ENCODE assay signal across 17 cellular contexts in the genomic region with DNA sequence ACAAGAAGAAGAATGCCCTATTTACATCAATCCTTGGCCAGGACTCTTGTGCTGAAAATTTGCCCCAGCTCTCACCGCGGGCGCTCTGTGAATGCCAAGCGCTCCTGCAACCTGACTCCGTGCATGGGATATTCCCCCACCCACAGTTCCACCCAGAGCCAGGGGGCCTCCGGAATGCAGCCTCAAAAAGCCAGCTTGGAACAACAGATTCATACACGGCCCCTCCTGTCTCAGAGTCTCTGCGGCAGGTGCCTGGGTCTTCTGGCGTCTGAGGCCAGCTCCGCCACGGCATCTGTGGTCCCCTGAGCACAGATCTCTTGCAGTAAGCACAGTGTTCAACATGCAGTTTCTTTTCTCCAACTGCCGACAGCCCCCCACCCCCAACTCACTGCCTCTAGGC.
DNase-seq lines count a peak whose midpoint lies in the region; ATAC-seq and TF ChIP-seq lines count a peak whose summit lies in the region.
"Had no signal": no experiment of that assay in that cellular context is flagged by ENCODE, and none has a peak within 500 bp of the region (broad histone marks: within the 10 kb centered on the region; RNA-seq: fewer than 3 reads in every experiment).

No MANE protein-coding gene starts in this region.

- H3K4me3 Mint-ChIP-seq in GM23338 (no peak overlapping the region; the same call in 2 of the 3 replicates), natural killer cell (no peak overlapping the region)
- H3K4me3 Mint-ChIP-seq: CD14-positive monocyte had no signal

- intact Hi-C loops in natural killer cell (cut with micrococcal nuclease) = no loop called here
- intact Hi-C loops in head of caudate nucleus (cut with DNase I) = no loop called here

- H4K8ac ChIP-seq in mesendoderm (ENCODE audit: low read depth, low read length) = no peak overlapping the region

- H3K9me2 ChIP-seq in GM23338 (ENCODE audit: insufficient read depth) = no peaks in the 10 kb centered on the region

- peaks cover 7% of the 10 kb centered on the region for H3F3A ChIP-seq in GM23338 (replicated peaks; ENCODE audit: low read depth)

- H3K23ac ChIP-seq in mesendoderm (ENCODE audit: low read length) = no peak overlapping the region

- peak; percentile 62 for DNase-seq in GM23338 (ENCODE audit: low spot score)
- DNase-seq in NCI-H2171 treated with DMSO at 0.1 percent for 48 hours (lab: John Stamatoyannopoulos, UW) = peak; percentile 85
- DNase-seq in mesendoderm = no peak
- peak; percentile 60 for DNase-seq in retina
- DNase-seq in natural killer cell = no peak
- no peak for DNase-seq in head of caudate nucleus
- no peak for DNase-seq in T1000 (lab: John Stamatoyannopoulos, UW)
- DNase-seq: ACHN, DMS79 treated with DMSO at 0.1 percent for 48 hours, GDM1, NCI-H1092 treated with DMSO at 0.1 percent for 48 hours, NCI-H146, NCI-H2081, NCI-H345, NCI-H526 had no signal

- peaks cover 56% of the 10 kb centered on the region for H3K4me1 ChIP-seq in GM23338 (ENCODE audit: insufficient read depth)
- peaks cover 12% of the 10 kb centered on the region for H3K4me1 ChIP-seq in mesendoderm (ENCODE audit: control insufficient read depth, low read depth, low read length)

- peak overlapping the region; percentile 68 for H3K4me2 ChIP-seq in GM23338
- no peak overlapping the region for H3K4me2 ChIP-seq in mesendoderm (ENCODE audit: low read length)

- H3K4ac ChIP-seq in mesendoderm (ENCODE audit: low read depth, low read length) = no peak overlapping the region

- H3K36me3 Mint-ChIP-seq in GM23338 (ENCODE audit: low read depth) = no peaks in the 10 kb centered on the region
- no peaks in the 10 kb centered on the region for H3K36me3 Mint-ChIP-seq in natural killer cell
- H3K36me3 Mint-ChIP-seq: CD14-positive monocyte had no signal

- no peak overlapping the region for H3K9ac ChIP-seq in mesendoderm (ENCODE audit: low read length)

- no peak overlapping the region for H3K27ac ChIP-seq in GM23338 (ENCODE audit: low read depth)
- peak overlapping the region; percentile 9 for H3K27ac ChIP-seq in mesendoderm (ENCODE audit: low read depth, low read length)

- no peak overlapping the region for H4K5ac ChIP-seq in mesendoderm (ENCODE audit: low read length)

- no peak overlapping the region; the same call in 1 of the 2 replicates for H2AFZ ChIP-seq in GM23338

- H2AK5ac ChIP-seq in mesendoderm (ENCODE audit: low read length) = peak overlapping the region; percentile 14

- H3K27me3 ChIP-seq in GM23338 (ENCODE audit: insufficient read depth) (no peaks in the 10 kb centered on the region), mesendoderm (ENCODE audit: insufficient read depth, low read length, poor library complexity) (no peaks in the 10 kb centered on the region)

- ATAC-seq in GM23338 = peak; percentile 42
- ATAC-seq in natural killer cell = no peak
- ATAC-seq: HCT116 had no signal

- no peaks in the 10 kb centered on the region for H4K20me1 ChIP-seq in GM23338 (replicated peaks; ENCODE audit: insufficient read depth)

- no peak overlapping the region for H3K27ac Mint-ChIP-seq in GM23338
- H3K27ac Mint-ChIP-seq in natural killer cell = no peak overlapping the region
- H3K27ac Mint-ChIP-seq: CD14-positive monocyte had no signal

- no peak overlapping the region for H3K4me3 ChIP-seq in GM23338
- no peak overlapping the region for H3K4me3 ChIP-seq in mesendoderm (ENCODE audit: low read length)

- no peak overlapping the region for H3K56ac ChIP-seq in mesendoderm (ENCODE audit: low read length)

- H3K18ac ChIP-seq in mesendoderm (ENCODE audit: low read length) = no peak overlapping the region

- H3K36me3 ChIP-seq in GM23338 (ENCODE audit: insufficient read depth) = no peaks in the 10 kb centered on the region
- no peaks in the 10 kb centered on the region for H3K36me3 ChIP-seq in mesendoderm (ENCODE audit: control insufficient read depth, insufficient read depth, low read length)

- H3K79me2 ChIP-seq in GM23338 (replicated peaks; ENCODE audit: insufficient read depth) = no peaks in the 10 kb centered on the region
- no peaks in the 10 kb centered on the region for H3K79me2 ChIP-seq in mesendoderm (ENCODE audit: control insufficient read depth, insufficient read depth, low read length)

- TF ChIP-seq CTCF in GM23338 (conservative IDR thresholded peaks at IDR 0.05; ENCODE audit: low read depth in 2 of 2) (no peak), natural killer cell (IDR thresholded peaks at IDR 0.05) (no peak)

- H3K4me1 Mint-ChIP-seq in GM23338 = peaks cover 66% of the 10 kb centered on the region
- no peaks in the 10 kb centered on the region for H3K4me1 Mint-ChIP-seq in natural killer cell
- H3K4me1 Mint-ChIP-seq: CD14-positive monocyte had no signal

- no peaks in the 10 kb centered on the region for H3K79me1 ChIP-seq in mesendoderm (ENCODE audit: low read length)

- WGBS in mesendoderm (ENCODE audit: extremely low coverage, insufficient coverage, low lambda C conversion rate) = no CpG with 5 or more reads among the region's 12 CpGs

- H3K27me3 Mint-ChIP-seq in GM23338 (ENCODE audit: insufficient read depth, low read depth, poor library complexity) (peaks cover 41% of the 10 kb centered on the region), natural killer cell (ENCODE audit: low read depth in 2 of 2) (peaks cover 10 to 19% of the 10 kb centered on the region in 2 donors)

- H2BK5ac ChIP-seq in mesendoderm (ENCODE audit: low read length) = no peak overlapping the region

- H3K9me3 Mint-ChIP-seq in GM23338 (0 out of 3 replicates have a peak, but pooled peaks cover 3% of the 10 kb centered on the region), natural killer cell (peaks cover 2 to 4% of the 10 kb centered on the region in 2 donors)

- no peak overlapping the region for H2BK120ac ChIP-seq in mesendoderm (ENCODE audit: low read depth, low read length)

- no peak overlapping the region for H2BK15ac ChIP-seq in mesendoderm (replicated peaks; ENCODE audit: low read depth)

TF ChIP-seq in GM23338, 12 proteins besides CTCF, POLR2A, EP300 and RAD21:
- TF ChIP-seq ZNF331 (CRISPR knock-in tag; IDR thresholded peaks at IDR 0.05; ENCODE audit: low read depth) (no peak), CREB1 (CRISPR knock-in tag; IDR thresholded peaks at IDR 0.05; ENCODE audit: low read depth) (no peak)
- TF ChIP-seq, protein P1, sequence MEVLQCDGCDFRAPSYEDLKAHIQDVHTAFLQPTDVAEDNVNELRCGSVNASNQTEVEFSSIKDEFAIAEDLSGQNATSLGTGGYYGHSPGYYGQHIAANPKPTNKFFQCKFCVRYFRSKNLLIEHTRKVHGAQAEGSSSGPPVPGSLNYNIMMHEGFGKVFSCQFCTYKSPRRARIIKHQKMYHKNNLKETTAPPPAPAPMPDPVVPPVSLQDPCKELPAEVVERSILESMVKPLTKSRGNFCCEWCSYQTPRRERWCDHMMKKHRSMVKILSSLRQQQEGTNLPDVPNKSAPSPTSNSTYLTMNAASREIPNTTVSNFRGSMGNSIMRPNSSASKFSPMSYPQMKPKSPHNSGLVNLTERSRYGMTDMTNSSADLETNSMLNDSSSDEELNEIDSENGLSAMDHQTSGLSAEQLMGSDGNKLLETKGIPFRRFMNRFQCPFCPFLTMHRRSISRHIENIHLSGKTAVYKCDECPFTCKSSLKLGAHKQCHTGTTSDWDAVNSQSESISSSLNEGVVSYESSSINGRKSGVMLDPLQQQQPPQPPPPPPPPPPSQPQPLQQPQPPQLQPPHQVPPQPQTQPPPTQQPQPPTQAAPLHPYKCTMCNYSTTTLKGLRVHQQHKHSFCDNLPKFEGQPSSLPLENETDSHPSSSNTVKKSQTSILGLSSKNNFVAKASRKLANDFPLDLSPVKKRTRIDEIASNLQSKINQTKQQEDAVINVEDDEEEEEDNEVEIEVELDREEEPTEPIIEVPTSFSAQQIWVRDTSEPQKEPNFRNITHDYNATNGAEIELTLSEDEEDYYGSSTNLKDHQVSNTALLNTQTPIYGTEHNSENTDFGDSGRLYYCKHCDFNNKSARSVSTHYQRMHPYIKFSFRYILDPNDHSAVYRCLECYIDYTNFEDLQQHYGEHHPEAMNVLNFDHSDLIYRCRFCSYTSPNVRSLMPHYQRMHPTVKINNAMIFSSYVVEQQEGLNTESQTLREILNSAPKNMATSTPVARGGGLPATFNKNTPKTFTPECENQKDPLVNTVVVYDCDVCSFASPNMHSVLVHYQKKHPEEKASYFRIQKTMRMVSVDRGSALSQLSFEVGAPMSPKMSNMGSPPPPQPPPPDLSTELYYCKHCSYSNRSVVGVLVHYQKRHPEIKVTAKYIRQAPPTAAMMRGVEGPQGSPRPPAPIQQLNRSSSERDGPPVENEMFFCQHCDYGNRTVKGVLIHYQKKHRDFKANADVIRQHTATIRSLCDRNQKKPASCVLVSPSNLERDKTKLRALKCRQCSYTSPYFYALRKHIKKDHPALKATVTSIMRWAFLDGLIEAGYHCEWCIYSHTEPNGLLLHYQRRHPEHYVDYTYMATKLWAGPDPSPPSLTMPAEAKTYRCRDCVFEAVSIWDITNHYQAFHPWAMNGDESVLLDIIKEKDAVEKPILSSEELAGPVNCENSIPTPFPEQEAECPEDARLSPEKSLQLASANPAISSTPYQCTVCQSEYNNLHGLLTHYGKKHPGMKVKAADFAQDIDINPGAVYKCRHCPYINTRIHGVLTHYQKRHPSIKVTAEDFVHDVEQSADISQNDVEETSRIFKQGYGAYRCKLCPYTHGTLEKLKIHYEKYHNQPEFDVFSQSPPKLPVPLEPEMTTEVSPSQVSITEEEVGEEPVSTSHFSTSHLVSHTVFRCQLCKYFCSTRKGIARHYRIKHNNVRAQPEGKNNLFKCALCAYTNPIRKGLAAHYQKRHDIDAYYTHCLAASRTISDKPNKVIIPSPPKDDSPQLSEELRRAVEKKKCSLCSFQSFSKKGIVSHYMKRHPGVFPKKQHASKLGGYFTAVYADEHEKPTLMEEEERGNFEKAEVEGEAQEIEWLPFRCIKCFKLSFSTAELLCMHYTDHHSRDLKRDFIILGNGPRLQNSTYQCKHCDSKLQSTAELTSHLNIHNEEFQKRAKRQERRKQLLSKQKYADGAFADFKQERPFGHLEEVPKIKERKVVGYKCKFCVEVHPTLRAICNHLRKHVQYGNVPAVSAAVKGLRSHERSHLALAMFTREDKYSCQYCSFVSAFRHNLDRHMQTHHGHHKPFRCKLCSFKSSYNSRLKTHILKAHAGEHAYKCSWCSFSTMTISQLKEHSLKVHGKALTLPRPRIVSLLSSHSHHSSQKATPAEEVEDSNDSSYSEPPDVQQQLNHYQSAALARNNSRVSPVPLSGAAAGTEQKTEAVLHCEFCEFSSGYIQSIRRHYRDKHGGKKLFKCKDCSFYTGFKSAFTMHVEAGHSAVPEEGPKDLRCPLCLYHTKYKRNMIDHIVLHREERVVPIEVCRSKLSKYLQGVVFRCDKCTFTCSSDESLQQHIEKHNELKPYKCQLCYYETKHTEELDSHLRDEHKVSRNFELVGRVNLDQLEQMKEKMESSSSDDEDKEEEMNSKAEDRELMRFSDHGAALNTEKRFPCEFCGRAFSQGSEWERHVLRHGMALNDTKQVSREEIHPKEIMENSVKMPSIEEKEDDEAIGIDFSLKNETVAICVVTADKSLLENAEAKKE (CRISPR knock-in tag; IDR thresholded peaks at IDR 0.05) = no peak
TF ChIP-seq in GM23338: peak in this region for 0.

Comparison
In these comparisons a context has a peak if more than half of its experiments do, and no peak if none do; other contexts are left out.
1. DNase-seq: peak in GM23338 (single experiment), NCI-H2171 treated with DMSO at 0.1 percent for 48 hours (single experiment) and retina (single experiment); none in mesendoderm (single experiment), natural killer cell (single experiment), head of caudate nucleus (0 of 42) and T1000 (single experiment).